Comparison of ENCODE assay signal across 8 cellular contexts in the genomic region with DNA sequence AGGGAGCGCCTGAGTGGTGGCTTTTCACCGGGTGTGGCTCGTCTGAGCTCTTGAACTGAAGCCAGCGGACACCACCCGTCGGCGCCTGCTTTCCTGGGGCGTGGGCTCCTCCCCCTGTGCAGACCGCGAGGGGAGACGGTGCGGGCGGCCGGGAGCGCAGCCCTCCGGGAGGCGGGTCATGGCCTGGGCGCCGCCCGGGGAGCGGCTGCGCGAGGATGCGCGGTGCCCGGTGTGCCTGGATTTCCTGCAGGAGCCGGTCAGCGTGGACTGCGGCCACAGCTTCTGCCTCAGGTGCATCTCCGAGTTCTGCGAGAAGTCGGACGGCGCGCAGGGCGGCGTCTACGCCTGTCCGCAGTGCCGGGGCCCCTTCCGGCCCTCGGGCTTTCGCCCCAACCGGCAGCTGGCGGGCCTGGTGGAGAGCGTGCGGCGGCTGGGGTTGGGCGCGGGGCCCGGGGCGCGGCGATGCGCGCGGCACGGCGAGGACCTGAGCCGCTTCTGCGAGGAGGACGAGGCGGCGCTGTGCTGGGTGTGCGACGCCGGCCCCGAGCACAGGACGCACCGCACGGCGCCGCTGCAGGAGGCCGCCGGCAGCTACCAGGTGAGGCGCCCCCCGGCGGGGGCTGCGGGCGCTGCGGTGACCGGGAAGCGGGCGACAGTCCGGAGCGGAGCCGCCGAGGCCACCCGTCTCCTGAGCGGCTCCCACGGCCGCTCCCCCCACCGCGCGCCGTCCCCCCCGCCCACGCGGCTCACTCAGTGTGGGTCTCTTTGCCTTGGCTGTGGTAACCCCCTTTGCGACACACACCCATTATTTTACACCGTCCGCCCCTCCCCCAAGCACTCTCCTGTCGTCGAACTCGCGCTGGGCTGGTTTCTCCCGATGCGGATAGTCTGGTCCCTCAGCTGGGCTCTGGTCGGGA. TPM values are rescaled to one million over a fixed set of nuclear protein-coding genes. Genes with fewer than 3 reads are reported as not detected.
DNase-seq lines count a peak whose midpoint lies in the region; ATAC-seq and TF ChIP-seq lines count a peak whose summit lies in the region.

A gene with protein sequence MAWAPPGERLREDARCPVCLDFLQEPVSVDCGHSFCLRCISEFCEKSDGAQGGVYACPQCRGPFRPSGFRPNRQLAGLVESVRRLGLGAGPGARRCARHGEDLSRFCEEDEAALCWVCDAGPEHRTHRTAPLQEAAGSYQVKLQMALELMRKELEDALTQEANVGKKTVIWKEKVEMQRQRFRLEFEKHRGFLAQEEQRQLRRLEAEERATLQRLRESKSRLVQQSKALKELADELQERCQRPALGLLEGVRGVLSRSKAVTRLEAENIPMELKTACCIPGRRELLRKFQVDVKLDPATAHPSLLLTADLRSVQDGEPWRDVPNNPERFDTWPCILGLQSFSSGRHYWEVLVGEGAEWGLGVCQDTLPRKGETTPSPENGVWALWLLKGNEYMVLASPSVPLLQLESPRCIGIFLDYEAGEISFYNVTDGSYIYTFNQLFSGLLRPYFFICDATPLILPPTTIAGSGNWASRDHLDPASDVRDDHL (plus strand): TSS at position 119 of the 917 bp plus-strand sequence. CDS start 60 bp downstream, at position 179.

- peaks cover 17% of the 10 kb centered on the region for H3K27me3 ChIP-seq in lower lobe of right lung (ENCODE audit: low read depth)

- peak within 1 kb of the TSS; percentile 75 for H3K4me3 Mint-ChIP-seq in type B pancreatic cell

- no peaks in the 10 kb centered on the region for H3K36me3 ChIP-seq in lower lobe of right lung

- in situ Hi-C loops in astrocyte of the spinal cord (cut with HindIII; ENCODE audit: low sequenced_read_pairs): no loop called here

- H3K27ac ChIP-seq in C4-2B: no peak within 1 kb of the TSS
- H3K27ac ChIP-seq in lower lobe of right lung: no peak within 1 kb of the TSS

- H3K9me3 Mint-ChIP-seq in type B pancreatic cell: peaks cover 5% of the 10 kb centered on the region

- TF ChIP-seq CTCF in C4-2B (conservative IDR thresholded peaks at IDR 0.05) (peak; percentile 16), astrocyte of the spinal cord (IDR thresholded peaks at IDR 0.05; ENCODE audit: low read depth, low read length) (peak; percentile 24), lower lobe of right lung (IDR thresholded peaks at IDR 0.05) (peak; percentile 12), type B pancreatic cell (conservative IDR thresholded peaks at IDR 0.05) (peak; percentile 63)

- DNase-seq in NCI-H748 (lab: John Stamatoyannopoulos, UW; ENCODE audit: unreplicated experiment): peak; percentile 73
- peak; percentile 23 for DNase-seq in astrocyte of the spinal cord (ENCODE audit: low read depth, low spot score)
- DNase-seq in lower lobe of right lung: peak; percentile 51
- no peak for DNase-seq in type B pancreatic cell (ENCODE audit: extremely low spot score, unreplicated experiment)
- no peak for DNase-seq in medulla oblongata (ENCODE audit: extremely low spot score)
- no peak for DNase-seq in effector CD8-positive, alpha-beta T cell (lab: John Stamatoyannopoulos, UW)

- no peaks in the 10 kb centered on the region for H3K36me3 Mint-ChIP-seq in type B pancreatic cell

- H3K9me3 ChIP-seq in lower lobe of right lung: no peaks in the 10 kb centered on the region

- intact Hi-C loops in lower lobe of right lung (cut with DNase I): no loop called here

- H3K27me3 Mint-ChIP-seq in type B pancreatic cell: peaks cover 34% of the 10 kb centered on the region

- H3K4me3 ChIP-seq in astrocyte of the spinal cord (ENCODE audit: low read depth, low read length) (peak within 1 kb of the TSS; percentile 46), lower lobe of right lung (peak within 1 kb of the TSS; percentile 53)

- ATAC-seq in GM21423 (IDR thresholded peaks at IDR 0.05; ENCODE audit: unreplicated experiment): peak; percentile 70
- ATAC-seq in lower lobe of right lung: peak; percentile 65 to 71

- no peak within 1 kb of the TSS for H3K27ac Mint-ChIP-seq in type B pancreatic cell

- H3K4me1 ChIP-seq in lower lobe of right lung: no peaks in the 10 kb centered on the region

- H3K4me1 Mint-ChIP-seq in type B pancreatic cell (ENCODE audit: unreplicated experiment): no peaks in the 10 kb centered on the region

RNA-seq across cellular contexts. Expression of the gene that starts here (rescaled TPM):
- 4.0 TPM for total RNA-seq in lower lobe of right lung
- total RNA-seq in type B pancreatic cell (ENCODE audit: low replicate concordance): 0.17 and 0.81 TPM in 2 replicates

Comparison
In these comparisons a context has a peak if more than half of its experiments do, and no peak if none do; other contexts are left out.
1. CTCF ChIP-seq: peak in every context shown above with its lines; median percentile 63 in type B pancreatic cell; 24 in astrocyte of the spinal cord; 16 in C4-2B; 12 in lower lobe of right lung.
2. DNase-seq: peak in NCI-H748 (single experiment), astrocyte of the spinal cord (single experiment) and lower lobe of right lung (single experiment); none in type B pancreatic cell (single experiment), medulla oblongata (single experiment) and effector CD8-positive, alpha-beta T cell (single experiment).